ENCODE assay signal across 2 cellular contexts in the genomic region with DNA sequence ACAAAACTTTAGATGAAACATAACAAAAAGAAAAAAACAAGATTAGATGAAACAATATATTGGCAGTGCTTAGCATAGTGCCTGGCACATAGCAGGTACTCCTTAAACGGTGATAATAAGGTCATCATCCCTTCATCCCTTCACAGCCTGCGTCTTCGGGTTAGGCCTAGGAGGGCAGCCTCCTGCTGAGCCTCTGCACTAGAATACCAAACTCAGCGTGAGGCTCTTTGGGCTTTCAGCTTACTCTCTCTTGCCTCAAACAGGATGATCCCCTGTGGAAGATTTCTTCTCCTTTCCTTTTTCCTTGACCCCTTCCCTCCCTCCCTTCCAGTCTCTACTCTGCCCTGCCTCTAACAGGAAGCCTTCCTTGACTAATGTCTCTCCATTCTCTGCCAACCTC.
TF ChIP-seq lines count a peak whose summit lies in the region.

No MANE protein-coding gene starts in this region.

TF ChIP-seq in endothelial cell of umbilical vein, 7 proteins besides CTCF, POLR2A, EP300 and RAD21:
- TF ChIP-seq GATA2 (IDR thresholded peaks at IDR 0.05; ENCODE audit: insufficient read depth, insufficient read length, low read depth, low read length) (no peak), POLR2AphosphoS5 (IDR thresholded peaks at IDR 0.05; ENCODE audit: insufficient read depth, low read depth, low read length) (no peak), JUN (IDR thresholded peaks at IDR 0.05; ENCODE audit: borderline replicate concordance, insufficient read depth, insufficient read length, low read depth) (no peak), FOS (IDR thresholded peaks at IDR 0.05; ENCODE audit: borderline replicate concordance, insufficient read depth, low read length) (no peak), EZH2 (IDR thresholded peaks at IDR 0.05; ENCODE audit: borderline replicate concordance, low read depth, low read length, severe bottlenecking) (no peak), MYC (IDR thresholded peaks at IDR 0.05; ENCODE audit: low read depth, low read length) (no peak), MAX (IDR thresholded peaks at IDR 0.05; ENCODE audit: insufficient read depth, insufficient read length) (no peak)

TF ChIP-seq in neural cell, 6 proteins besides CTCF, POLR2A, EP300 and RAD21:
- TF ChIP-seq TAF1 (IDR thresholded peaks at IDR 0.05; ENCODE audit: low read depth) (no peak), SMC3 (conservative IDR thresholded peaks at IDR 0.05; ENCODE audit: poor library complexity) (no peak), MXI1 (conservative IDR thresholded peaks at IDR 0.05; ENCODE audit: poor library complexity, severe bottlenecking) (no peak), POLR2AphosphoS5 (IDR thresholded peaks at IDR 0.05) (no peak), EZH2 (IDR thresholded peaks at IDR 0.05; ENCODE audit: borderline replicate concordance, insufficient read depth, low read length, poor library complexity, severe bottlenecking) (no peak)
- TF ChIP-seq, protein P1, sequence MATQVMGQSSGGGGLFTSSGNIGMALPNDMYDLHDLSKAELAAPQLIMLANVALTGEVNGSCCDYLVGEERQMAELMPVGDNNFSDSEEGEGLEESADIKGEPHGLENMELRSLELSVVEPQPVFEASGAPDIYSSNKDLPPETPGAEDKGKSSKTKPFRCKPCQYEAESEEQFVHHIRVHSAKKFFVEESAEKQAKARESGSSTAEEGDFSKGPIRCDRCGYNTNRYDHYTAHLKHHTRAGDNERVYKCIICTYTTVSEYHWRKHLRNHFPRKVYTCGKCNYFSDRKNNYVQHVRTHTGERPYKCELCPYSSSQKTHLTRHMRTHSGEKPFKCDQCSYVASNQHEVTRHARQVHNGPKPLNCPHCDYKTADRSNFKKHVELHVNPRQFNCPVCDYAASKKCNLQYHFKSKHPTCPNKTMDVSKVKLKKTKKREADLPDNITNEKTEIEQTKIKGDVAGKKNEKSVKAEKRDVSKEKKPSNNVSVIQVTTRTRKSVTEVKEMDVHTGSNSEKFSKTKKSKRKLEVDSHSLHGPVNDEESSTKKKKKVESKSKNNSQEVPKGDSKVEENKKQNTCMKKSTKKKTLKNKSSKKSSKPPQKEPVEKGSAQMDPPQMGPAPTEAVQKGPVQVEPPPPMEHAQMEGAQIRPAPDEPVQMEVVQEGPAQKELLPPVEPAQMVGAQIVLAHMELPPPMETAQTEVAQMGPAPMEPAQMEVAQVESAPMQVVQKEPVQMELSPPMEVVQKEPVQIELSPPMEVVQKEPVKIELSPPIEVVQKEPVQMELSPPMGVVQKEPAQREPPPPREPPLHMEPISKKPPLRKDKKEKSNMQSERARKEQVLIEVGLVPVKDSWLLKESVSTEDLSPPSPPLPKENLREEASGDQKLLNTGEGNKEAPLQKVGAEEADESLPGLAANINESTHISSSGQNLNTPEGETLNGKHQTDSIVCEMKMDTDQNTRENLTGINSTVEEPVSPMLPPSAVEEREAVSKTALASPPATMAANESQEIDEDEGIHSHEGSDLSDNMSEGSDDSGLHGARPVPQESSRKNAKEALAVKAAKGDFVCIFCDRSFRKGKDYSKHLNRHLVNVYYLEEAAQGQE (IDR thresholded peaks at IDR 0.05; ENCODE audit: borderline replicate concordance): no peak
